Comparison of ENCODE assay signal across 23 cellular contexts in the genomic region with DNA sequence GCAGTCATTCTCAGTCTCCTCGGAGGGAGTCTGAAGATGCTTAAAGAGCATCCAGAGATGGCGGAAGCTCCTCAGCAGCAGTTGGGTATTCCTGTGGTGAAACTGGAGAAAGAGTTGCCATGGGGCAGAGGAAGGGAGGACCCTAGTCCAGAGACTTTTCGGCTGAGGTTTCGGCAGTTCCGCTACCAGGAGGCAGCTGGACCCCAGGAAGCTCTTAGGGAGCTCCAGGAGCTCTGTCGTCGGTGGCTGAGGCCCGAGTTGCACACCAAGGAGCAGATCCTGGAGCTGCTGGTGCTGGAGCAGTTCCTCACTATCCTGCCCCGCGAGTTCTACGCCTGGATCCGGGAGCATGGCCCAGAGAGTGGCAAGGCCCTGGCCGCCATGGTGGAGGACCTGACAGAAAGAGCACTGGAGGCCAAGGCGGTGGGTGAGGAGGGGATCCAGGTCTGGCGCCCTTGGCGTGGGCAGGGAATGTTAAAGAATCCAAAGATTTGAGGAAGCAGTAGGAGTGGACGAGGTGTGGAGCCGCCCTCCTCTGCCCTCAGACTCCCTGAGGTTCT. TPM values are rescaled to one million over a fixed set of nuclear protein-coding genes. Genes with fewer than 3 reads are reported as not detected.
DNase-seq lines count a peak whose midpoint lies in the region; ATAC-seq and TF ChIP-seq lines count a peak whose summit lies in the region.
"Had no signal": no experiment of that assay in that cellular context is flagged by ENCODE, and none has a peak within 500 bp of the region (broad histone marks: within the 10 kb centered on the region; RNA-seq: fewer than 3 reads in every experiment).

No MANE protein-coding gene starts in this region.

- H3K27ac ChIP-seq in CD4-positive, CD25-positive, alpha-beta regulatory T cell (ENCODE audit: insufficient read depth, low read length, poor library complexity, severe bottlenecking) = no peak overlapping the region
- H3K27ac ChIP-seq in CD4-positive, alpha-beta T cell (ENCODE audit: low read depth, low read length) = no peak overlapping the region
- peak overlapping the region; percentile 75 for H3K27ac ChIP-seq in foreskin keratinocyte
- H3K27ac ChIP-seq: body of pancreas, SJCRH30, upper lobe of right lung had no signal

- DNase-seq in CD4-positive, CD25-positive, alpha-beta regulatory T cell = no peak
- no peak for DNase-seq in CD4-positive, alpha-beta T cell
- DNase-seq in foreskin keratinocyte (no peak), NCI-H526 (lab: John Stamatoyannopoulos, UW) (no peak), glutamatergic neuron (no peak)
- DNase-seq: activated B cell treated with CpG ODN at 0.5 μM for 24 hours; activated naive CD4-positive, alpha-beta T cell treated with Interleukin-2 at 50 U/mL for 16 hours; body of pancreas; hypothalamus; naive B cell; NCI-H1436; NCI-H2171 treated with DMSO at 0.1 percent for 48 hours; NCI-H82; SJCRH30; stimulated activated CD4-positive, alpha-beta T cell treated with anti-CD3 and anti-CD28 coated beads, Interleukin-2, amount 100 ng/mL, for 24 hours; upper lobe of right lung had no signal

- H3K4me1 Mint-ChIP-seq in CD4-positive, CD25-positive, alpha-beta regulatory T cell = peaks cover 24 to 76% (median 57%) of the 10 kb centered on the region in 4 donors
- H3K4me1 Mint-ChIP-seq in CD4-positive, alpha-beta T cell (ENCODE audit: low read depth) = peaks cover 66% of the 10 kb centered on the region
- H3K4me1 Mint-ChIP-seq in activated T-helper 17 cell treated with anti-CD3 and anti-CD28 coated beads, Interleukin-2, amount 50 U/mL, for 72 hours = peaks cover 40% of the 10 kb centered on the region
- H3K4me1 Mint-ChIP-seq in glutamatergic neuron (ENCODE audit: low read depth, unreplicated experiment) = no peaks in the 10 kb centered on the region

- no peak for TF ChIP-seq CTCF in CD4-positive, alpha-beta T cell (IDR thresholded peaks at IDR 0.05)
- TF ChIP-seq CTCF in foreskin keratinocyte (conservative IDR thresholded peaks at IDR 0.05) = no peak
- no peak for TF ChIP-seq CTCF in glutamatergic neuron (IDR thresholded peaks at IDR 0.05; ENCODE audit: partially characterized antibody, unreplicated experiment)

- CTCF ChIA-PET in CD4-positive, alpha-beta T cell (lab: Charles Lee) = no interaction called here

- ATAC-seq in CD4-positive, CD25-positive, alpha-beta regulatory T cell (ENCODE audit: low read depth in 2 of 2) = no peak
- ATAC-seq in CD4-positive, alpha-beta T cell (ENCODE audit: poor library complexity) = no peak
- no peak for ATAC-seq in activated T-helper 17 cell treated with anti-CD3 and anti-CD28 coated beads, Interleukin-2, amount 50 U/mL, for 72 hours (replicated peaks)
- no peak for ATAC-seq in foreskin keratinocyte
- no peak for ATAC-seq in HG02610 (IDR thresholded peaks at IDR 0.05; ENCODE audit: unreplicated experiment)
- ATAC-seq: body of pancreas, upper lobe of right lung had no signal

- H3K27ac Mint-ChIP-seq in CD4-positive, CD25-positive, alpha-beta regulatory T cell = peak overlapping the region in 2 of 3 donors; percentile 53 to 97
- peak overlapping the region; percentile 92 for H3K27ac Mint-ChIP-seq in CD4-positive, alpha-beta T cell
- H3K27ac Mint-ChIP-seq in activated T-helper 17 cell treated with anti-CD3 and anti-CD28 coated beads, Interleukin-2, amount 50 U/mL, for 72 hours = peak overlapping the region; percentile 97
- no peak overlapping the region for H3K27ac Mint-ChIP-seq in glutamatergic neuron (ENCODE audit: unreplicated experiment)
- H3K27ac Mint-ChIP-seq: activated B cell treated with CpG ODN at 0.5 μM for 24 hours; T-helper 1 cell treated with Interleukin-12 subunit alpha and Interleukin-12 subunit beta and Interleukin-4 antibody, amounts not matched to agents 30 μg/mL and 1 μg/mL, for 36 hours had no signal

- H3K4me1 ChIP-seq in CD4-positive, CD25-positive, alpha-beta regulatory T cell (ENCODE audit: control insufficient read depth, insufficient read depth, low read length, poor library complexity, severe bottlenecking) = peaks cover 39% of the 10 kb centered on the region
- H3K4me1 ChIP-seq in foreskin keratinocyte = peaks cover 38% of the 10 kb centered on the region

- H3K36me3 Mint-ChIP-seq in CD4-positive, CD25-positive, alpha-beta regulatory T cell = peaks cover 45% of the 10 kb centered on the region
- H3K36me3 Mint-ChIP-seq in CD4-positive, alpha-beta T cell (ENCODE audit: low read depth) = peaks cover 81% of the 10 kb centered on the region
- peaks cover 83% of the 10 kb centered on the region for H3K36me3 Mint-ChIP-seq in activated T-helper 17 cell treated with anti-CD3 and anti-CD28 coated beads, Interleukin-2, amount 50 U/mL, for 72 hours (ENCODE audit: low read depth)
- H3K36me3 Mint-ChIP-seq in glutamatergic neuron (ENCODE audit: unreplicated experiment) = peaks cover 2% of the 10 kb centered on the region

- intact Hi-C loops in CD4-positive, alpha-beta T cell (cut with DNase I, micrococcal nuclease) = loop anchor here (5.0 to 10.0 kb wide), 3 partner anchors 62 to 1215 kb away; a partner anchor contains a TSS

- POLR2A ChIA-PET in CD4-positive, alpha-beta T cell (lab: Charles Lee) = no interaction called here

- H3K36me3 ChIP-seq in CD4-positive, CD25-positive, alpha-beta regulatory T cell (ENCODE audit: control insufficient read depth, insufficient read depth, low read length) = peaks cover 47% of the 10 kb centered on the region

- H3K27me3 ChIP-seq in CD4-positive, CD25-positive, alpha-beta regulatory T cell (ENCODE audit: control insufficient read depth, insufficient read depth, low read length) = no peaks in the 10 kb centered on the region
- H3K27me3 ChIP-seq in CD4-positive, alpha-beta T cell (ENCODE audit: control insufficient read depth, insufficient read depth, low read length) = no peaks in the 10 kb centered on the region
- H3K27me3 ChIP-seq in foreskin keratinocyte = no peaks in the 10 kb centered on the region
- H3K27me3 ChIP-seq: body of pancreas, SJCRH30, upper lobe of right lung had no signal

- no peaks in the 10 kb centered on the region for H3K27me3 Mint-ChIP-seq in CD4-positive, CD25-positive, alpha-beta regulatory T cell
- no peaks in the 10 kb centered on the region for H3K27me3 Mint-ChIP-seq in CD4-positive, alpha-beta T cell
- H3K27me3 Mint-ChIP-seq in activated T-helper 17 cell treated with anti-CD3 and anti-CD28 coated beads, Interleukin-2, amount 50 U/mL, for 72 hours = no peaks in the 10 kb centered on the region
- H3K27me3 Mint-ChIP-seq in glutamatergic neuron (ENCODE audit: unreplicated experiment) = peaks cover 5% of the 10 kb centered on the region
- H3K27me3 Mint-ChIP-seq: activated B cell treated with CpG ODN at 0.5 μM for 24 hours, naive B cell had no signal

- no peaks in the 10 kb centered on the region for H3K9me3 ChIP-seq in CD4-positive, CD25-positive, alpha-beta regulatory T cell (ENCODE audit: control insufficient read depth in 2 of 2, low read length in 2 of 2)
- H3K9me3 ChIP-seq in CD4-positive, alpha-beta T cell (ENCODE audit: control insufficient read depth, low read length) = no peaks in the 10 kb centered on the region
- H3K9me3 ChIP-seq: body of pancreas, SJCRH30, upper lobe of right lung had no signal

- peaks cover 0 to 2% (median 0%) of the 10 kb centered on the region in 7 donors for H3K9me3 Mint-ChIP-seq in CD4-positive, CD25-positive, alpha-beta regulatory T cell
- H3K9me3 Mint-ChIP-seq in CD4-positive, alpha-beta T cell = no peaks in the 10 kb centered on the region
- H3K9me3 Mint-ChIP-seq in activated T-helper 17 cell treated with anti-CD3 and anti-CD28 coated beads, Interleukin-2, amount 50 U/mL, for 72 hours = no peaks in the 10 kb centered on the region
- H3K9me3 Mint-ChIP-seq in glutamatergic neuron (ENCODE audit: unreplicated experiment) = peaks cover 2% of the 10 kb centered on the region
- H3K9me3 Mint-ChIP-seq: activated B cell treated with CpG ODN at 0.5 μM for 24 hours; naive B cell; T-helper 1 cell treated with Interleukin-12 subunit alpha and Interleukin-12 subunit beta and Interleukin-4 antibody, amounts not matched to agents 30 μg/mL and 1 μg/mL, for 36 hours had no signal

- H3K4me3 ChIP-seq in CD4-positive, CD25-positive, alpha-beta regulatory T cell (ENCODE audit: low read depth, low read length) = no peak overlapping the region
- H3K4me3 ChIP-seq: body of pancreas, SJCRH30, upper lobe of right lung had no signal

- H3K4me3 Mint-ChIP-seq in CD4-positive, CD25-positive, alpha-beta regulatory T cell = peak overlapping the region in 1 of 4 donors; percentile 94
- H3K4me3 Mint-ChIP-seq in CD4-positive, alpha-beta T cell = peak overlapping the region; percentile 99
- peak overlapping the region; percentile 97 for H3K4me3 Mint-ChIP-seq in activated T-helper 17 cell treated with anti-CD3 and anti-CD28 coated beads, Interleukin-2, amount 50 U/mL, for 72 hours
- H3K4me3 Mint-ChIP-seq in glutamatergic neuron (ENCODE audit: unreplicated experiment) = no peak overlapping the region
- H3K4me3 Mint-ChIP-seq: activated B cell treated with CpG ODN at 0.5 μM for 24 hours had no signal

RNA-seq across cellular contexts. Expression of a gene that starts 2.9 kb away (rescaled TPM):
- 47.3 TPM for total RNA-seq in CD4-positive, CD25-positive, alpha-beta regulatory T cell
- 10 to 100 TPM in 3 of 4 donors, 1 to 10 TPM in 1; 9.9 to 20.4 (median 14.0) TPM for polyA plus RNA-seq in CD4-positive, CD25-positive, alpha-beta regulatory T cell
- total RNA-seq in CD4-positive, alpha-beta T cell = 10 to 100 TPM; 41.5 to 44.2 TPM
- 10 to 100 TPM; 25.0 to 58.4 TPM for total RNA-seq in activated T-helper 17 cell treated with anti-CD3 and anti-CD28 coated beads, Interleukin-2, amount 50 U/mL, for 72 hours
- total RNA-seq in foreskin keratinocyte (12.9 and 14.2 TPM in 2 replicates), glutamatergic neuron (ENCODE audit: unreplicated experiment) (26.6 TPM)
- 4.6 and 5.5 TPM in 2 replicates for polyA plus RNA-seq in foreskin keratinocyte

RNA-seq across cellular contexts. Expression of a gene that starts 21.6 kb away (rescaled TPM):
- 1.1 TPM for total RNA-seq in CD4-positive, CD25-positive, alpha-beta regulatory T cell
- polyA plus RNA-seq in CD4-positive, CD25-positive, alpha-beta regulatory T cell = 1 to 10 TPM in 2 of 4 donors, under 1 TPM in 2; 0.67 to 2.3 (median 1.00) TPM
- 1 to 10 TPM; 1.0 TPM for total RNA-seq in CD4-positive, alpha-beta T cell
- total RNA-seq in activated T-helper 17 cell treated with anti-CD3 and anti-CD28 coated beads, Interleukin-2, amount 50 U/mL, for 72 hours = 1 to 10 TPM in 1 of 2 donors, under 1 TPM in 1; 0.86 to 4.4 TPM
- 0.25 TPM in 1 of 2 replicates, not detected in the other for total RNA-seq in foreskin keratinocyte
- polyA plus RNA-seq in foreskin keratinocyte = 0.19 TPM in 2 replicates
- total RNA-seq in glutamatergic neuron (ENCODE audit: unreplicated experiment) = 0.66 TPM
- total RNA-seq: H1, HT1080, kidney epithelial cell, LHCN-M2 had no signal
